In the genomic region with DNA sequence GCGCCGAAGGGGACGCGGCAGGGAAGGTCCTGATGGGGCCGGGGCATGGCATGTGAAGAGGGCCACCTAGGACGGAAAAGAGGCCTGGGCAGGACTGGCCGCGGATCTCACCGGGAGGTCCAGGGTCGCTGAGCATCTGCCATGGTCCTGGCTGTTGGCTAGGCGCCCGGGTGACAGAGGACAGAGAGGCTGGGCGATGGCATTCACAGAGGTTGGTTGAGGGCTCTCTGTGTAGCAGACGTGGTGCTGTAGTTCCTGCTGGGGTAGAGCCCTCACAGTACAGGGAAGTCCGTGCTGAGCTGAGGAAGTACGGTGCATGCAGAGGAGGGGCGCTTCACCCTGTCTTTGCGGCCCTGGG, we compare ENCODE assay signal across 1 cellular context.
TF ChIP-seq lines count a peak whose summit lies in the region.

No MANE protein-coding gene starts in this region.

TF ChIP-seq in WTC11, 78 proteins besides CTCF, POLR2A, EP300 and RAD21 (continued from another document):
- TF ChIP-seq, protein P1, sequence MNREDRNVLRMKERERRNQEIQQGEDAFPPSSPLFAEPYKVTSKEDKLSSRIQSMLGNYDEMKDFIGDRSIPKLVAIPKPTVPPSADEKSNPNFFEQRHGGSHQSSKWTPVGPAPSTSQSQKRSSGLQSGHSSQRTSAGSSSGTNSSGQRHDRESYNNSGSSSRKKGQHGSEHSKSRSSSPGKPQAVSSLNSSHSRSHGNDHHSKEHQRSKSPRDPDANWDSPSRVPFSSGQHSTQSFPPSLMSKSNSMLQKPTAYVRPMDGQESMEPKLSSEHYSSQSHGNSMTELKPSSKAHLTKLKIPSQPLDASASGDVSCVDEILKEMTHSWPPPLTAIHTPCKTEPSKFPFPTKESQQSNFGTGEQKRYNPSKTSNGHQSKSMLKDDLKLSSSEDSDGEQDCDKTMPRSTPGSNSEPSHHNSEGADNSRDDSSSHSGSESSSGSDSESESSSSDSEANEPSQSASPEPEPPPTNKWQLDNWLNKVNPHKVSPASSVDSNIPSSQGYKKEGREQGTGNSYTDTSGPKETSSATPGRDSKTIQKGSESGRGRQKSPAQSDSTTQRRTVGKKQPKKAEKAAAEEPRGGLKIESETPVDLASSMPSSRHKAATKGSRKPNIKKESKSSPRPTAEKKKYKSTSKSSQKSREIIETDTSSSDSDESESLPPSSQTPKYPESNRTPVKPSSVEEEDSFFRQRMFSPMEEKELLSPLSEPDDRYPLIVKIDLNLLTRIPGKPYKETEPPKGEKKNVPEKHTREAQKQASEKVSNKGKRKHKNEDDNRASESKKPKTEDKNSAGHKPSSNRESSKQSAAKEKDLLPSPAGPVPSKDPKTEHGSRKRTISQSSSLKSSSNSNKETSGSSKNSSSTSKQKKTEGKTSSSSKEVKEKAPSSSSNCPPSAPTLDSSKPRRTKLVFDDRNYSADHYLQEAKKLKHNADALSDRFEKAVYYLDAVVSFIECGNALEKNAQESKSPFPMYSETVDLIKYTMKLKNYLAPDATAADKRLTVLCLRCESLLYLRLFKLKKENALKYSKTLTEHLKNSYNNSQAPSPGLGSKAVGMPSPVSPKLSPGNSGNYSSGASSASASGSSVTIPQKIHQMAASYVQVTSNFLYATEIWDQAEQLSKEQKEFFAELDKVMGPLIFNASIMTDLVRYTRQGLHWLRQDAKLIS (CRISPR knock-in tag; IDR thresholded peaks at IDR 0.05; ENCODE audit: borderline replicate concordance), result no peak
- no peak for TF ChIP-seq MYBL2 (CRISPR knock-in tag; IDR thresholded peaks at IDR 0.05)
